8 cellular contexts compared by ENCODE assay signal in the genomic region with DNA sequence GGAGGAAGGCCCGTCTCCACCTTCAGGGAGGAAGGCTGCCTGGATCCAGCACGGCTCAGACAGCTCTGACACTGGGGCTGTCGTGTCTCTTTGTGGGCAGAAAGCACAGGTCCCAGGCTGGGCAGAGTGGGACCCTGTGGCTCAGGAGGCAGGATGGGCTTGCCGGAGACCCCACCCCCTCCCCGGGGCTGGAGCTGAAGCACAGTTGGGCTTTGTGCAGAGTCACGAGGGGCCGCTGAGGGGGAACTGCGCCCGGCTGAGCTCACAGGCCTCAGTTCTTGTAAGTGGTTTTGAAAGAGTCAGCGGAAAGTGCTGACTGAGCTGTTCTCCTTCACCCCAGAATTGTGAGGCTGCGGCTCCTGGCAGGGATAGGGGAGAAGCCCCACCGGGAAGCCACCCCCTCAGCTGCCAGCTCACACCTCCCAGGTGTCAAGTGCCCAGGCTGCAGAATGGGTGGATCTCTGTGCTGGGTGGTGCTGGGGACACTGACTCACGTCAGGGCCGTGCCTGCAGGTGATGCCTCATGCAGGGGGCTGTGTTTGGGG. TPM values are rescaled to one million over a fixed set of nuclear protein-coding genes. Genes with fewer than 3 reads are reported as not detected.
DNase-seq lines count a peak whose midpoint lies in the region; ATAC-seq and TF ChIP-seq lines count a peak whose summit lies in the region.

No MANE protein-coding gene starts in this region.

- ATAC-seq in HG03520 (IDR thresholded peaks at IDR 0.05; ENCODE audit: unreplicated experiment), result no peak

- no peak overlapping the region for H2AFZ ChIP-seq in mammary epithelial cell (ENCODE audit: low read depth, low read length)

- no peaks in the 10 kb centered on the region for H3K9me3 Mint-ChIP-seq in MCF 10A (ENCODE audit: unreplicated experiment)

- peaks cover 18% of the 10 kb centered on the region for H3K79me2 ChIP-seq in mammary epithelial cell (ENCODE audit: insufficient read depth, low read length)

- POLR2A ChIA-PET in MCF 10A (lab: Yijun Ruan, JAX), result interaction anchor here (0.6 to 1.3 kb wide), 6 partner anchors 25 to 340 kb away, joined by 3 to 8 read pairs (median 3); partner anchors contain the start of gene AP5S1

- H3K4me1 Mint-ChIP-seq in MCF 10A (ENCODE audit: insufficient read depth, unreplicated experiment), result peaks cover 50% of the 10 kb centered on the region

- H3K27me3 ChIP-seq in mammary epithelial cell (ENCODE audit: insufficient read depth, low read length), result no peaks in the 10 kb centered on the region

- peaks cover 35% of the 10 kb centered on the region for H3K4me1 ChIP-seq in mammary epithelial cell (ENCODE audit: insufficient read depth, low read length)

- in situ Hi-C loops in mammary epithelial cell (cut with MboI; ENCODE audit: low sequenced_read_pairs in 2 of 2), result no loop called here

- H3K27ac Mint-ChIP-seq in MCF 10A (ENCODE audit: low read depth, unreplicated experiment), result peak overlapping the region; percentile 76

- H3K36me3 ChIP-seq in mammary epithelial cell (ENCODE audit: insufficient read depth, low read length), result no peaks in the 10 kb centered on the region

- H3K27me3 Mint-ChIP-seq in MCF 10A (ENCODE audit: insufficient read depth, unreplicated experiment), result no peaks in the 10 kb centered on the region

- no peak overlapping the region for H3K27ac ChIP-seq in mammary epithelial cell (ENCODE audit: insufficient read depth, low read depth, low read length)

- intact Hi-C loops in MCF 10A (cut with micrococcal nuclease), result no loop called here
- intact Hi-C loops in mammary epithelial cell (cut with micrococcal nuclease), result no loop called here

- peak; percentile 77 for DNase-seq in MCF 10A (ENCODE audit: unreplicated experiment)
- no peak for DNase-seq in mammary epithelial cell
- DNase-seq in amniotic epithelial cell (ENCODE audit: low read depth), result peak; percentile 58
- peak; percentile 67 for DNase-seq in iris pigment epithelial cell (ENCODE audit: low read depth)
- peak; percentile 24 for DNase-seq in stimulated activated CD8-positive, alpha-beta memory T cell treated with anti-CD3 and anti-CD28 coated beads, Interleukin-4, amount 100 ng/mL, for 24 hours (ENCODE audit: low read depth)
- DNase-seq in SW 1271 (lab: John Stamatoyannopoulos, UW), result no peak
- DNase-seq in A172 (ENCODE audit: low spot score), result no peak

- H3K9me3 ChIP-seq in mammary epithelial cell (replicated peaks; ENCODE audit: insufficient read depth, low read length), result no peaks in the 10 kb centered on the region

- WGBS in mammary epithelial cell (ENCODE audit: low coverage, missing lambda C conversion rate), result 67% methylated on average over 7 of the region's 14 CpGs

- TF ChIP-seq CTCF in MCF 10A (IDR thresholded peaks at IDR 0.05; ENCODE audit: unreplicated experiment) (no peak), mammary epithelial cell (conservative IDR thresholded peaks at IDR 0.05 in 1 of 2, IDR thresholded peaks at IDR 0.05 in 1 of 2; ENCODE audit: extremely low read depth in 1 of 2, insufficient read depth in 1 of 2, low read depth in 1 of 2, low read length in 2 of 2) (no peak)

- no peaks in the 10 kb centered on the region for H4K20me1 ChIP-seq in mammary epithelial cell (ENCODE audit: insufficient read depth, low read length)

- H3K9ac ChIP-seq in mammary epithelial cell (ENCODE audit: insufficient read depth, low read length), result no peak overlapping the region

- CTCF ChIA-PET in MCF 10A (lab: Yijun Ruan, JAX), result interaction anchor here (0.6 to 4.0 kb wide), 8 partner anchors 15 to 332 kb away, joined by 3 to 17 read pairs (median 4); no protein-coding TSS in a partner anchor
- CTCF ChIA-PET in mammary epithelial cell (lab: Charles Lee; ENCODE audit: low non-redundant PET), result no interaction called here

- H3K4me2 ChIP-seq in mammary epithelial cell (ENCODE audit: insufficient read depth, low read depth, low read length), result no peak overlapping the region

- dilution Hi-C loops in mammary epithelial cell (cut with HindIII; ENCODE audit: low sequenced_read_pairs), result no loop called here

- H3K36me3 Mint-ChIP-seq in MCF 10A (ENCODE audit: insufficient read depth, unreplicated experiment), result no peaks in the 10 kb centered on the region

- BruUV-seq in MCF 10A (replicated peaks; lab: Mats Ljungman, UMichigan) (no TSS peak), mammary epithelial cell (replicated peaks; lab: Mats Ljungman, UMichigan) (no TSS peak)

- no peak overlapping the region for H3K4me3 ChIP-seq in mammary epithelial cell (replicated peaks in 1 of 3; ENCODE audit: insufficient read depth in 1 of 3, low read depth in 2 of 3, low read length in 3 of 3)

- peak overlapping the region; percentile 23 for H3K4me3 Mint-ChIP-seq in MCF 10A (ENCODE audit: unreplicated experiment)

RNA-seq across cellular contexts. Expression of gene SMOX, which starts 12.2 kb away (rescaled TPM):
- total RNA-seq in MCF 10A (2022) (42.3 and 48.6 TPM in 2 replicates), mammary epithelial cell (10 to 100 TPM in 1 of 2 donors, 1 to 10 TPM in 1; 6.5 to 16.4 TPM)
- polyA plus RNA-seq in mammary epithelial cell, result 5.4 TPM
- 6.7 TPM for polyA minus RNA-seq in mammary epithelial cell
- total RNA-seq in A172 (2014; rRNA removed; shearing (Covaris generic)), result 10.2 and 13.8 TPM in 2 replicates

Comparison
In these comparisons a context has a peak if more than half of its experiments do, and no peak if none do; other contexts are left out.
1. DNase-seq: peak in MCF 10A (single experiment), amniotic epithelial cell (single experiment), iris pigment epithelial cell (single experiment) and stimulated activated CD8-positive, alpha-beta memory T cell treated with anti-CD3 and anti-CD28 coated beads, Interleukin-4, amount 100 ng/mL, for 24 hours (single experiment); none in mammary epithelial cell (single experiment), SW 1271 (0 of 2) and A172 (single experiment).